ENCODE assay signal across 28 cellular contexts in genomic region chr2:198700330-198700729, GRCh38.
DNase-seq lines count a peak whose midpoint lies in the region; ATAC-seq, FAIRE-seq and TF ChIP-seq lines count a peak whose summit lies in the region.
"Had no signal": no experiment of that assay in that cellular context is flagged by ENCODE, and none has a peak within 500 bp of the region (broad histone marks: within the 10 kb centered on the region; RNA-seq: fewer than 3 reads in every experiment).

No MANE protein-coding gene starts in this region.

- peak; percentile 65 for ATAC-seq in HG03025 (IDR thresholded peaks at IDR 0.05; ENCODE audit: low FRiP score, unreplicated experiment)
- peak; percentile 48 for ATAC-seq in GM12878
- no peak for ATAC-seq in GM18511 (IDR thresholded peaks at IDR 0.05; ENCODE audit: unreplicated experiment)
- ATAC-seq: effector memory CD8-positive, alpha-beta T cell; K562; naive thymus-derived CD4-positive, alpha-beta T cell; psoas muscle; stimulated activated naive CD8-positive, alpha-beta T cell treated with anti-CD3 and anti-CD28 coated beads, Interleukin-15, Interleukin-2, amounts not matched to agents 100 U/mL and 50 U/mL, for 24 hours had no signal

- no TSS peak for BruUV-seq in GM12878 (replicated peaks; lab: Mats Ljungman, UMichigan)

- POLR2A ChIA-PET in GM12878 (lab: Charles Lee) = interaction anchor here (1.3 kb wide), 1 partner anchor 22 kb away, joined by 3 read pairs; no protein-coding TSS in a partner anchor

- no peak for TF ChIP-seq RAD21 in GM12878 (IDR thresholded peaks at IDR 0.05; ENCODE audit: insufficient read depth, low read depth, low read length)

- no peak overlapping the region for H3K27ac ChIP-seq in GM12878 (ENCODE audit: control insufficient read depth, insufficient read depth)
- H3K27ac ChIP-seq: BLaER1 treated with 17β-estradiol and CSF1 and Interleukin-3, amounts not matched to agents 10 nM and 100 nM; coronary artery; psoas muscle; testis had no signal

- H3K36me3 ChIP-seq in GM12878 (ENCODE audit: control insufficient read depth in 2 of 2, insufficient read depth in 2 of 2, low read length in 1 of 2) = no peaks in the 10 kb centered on the region
- H3K36me3 ChIP-seq: BLaER1 treated with 17β-estradiol and CSF1 and Interleukin-3, amounts not matched to agents 10 nM and 100 nM; MG63 had no signal

- H3K4me1 ChIP-seq in GM12878 (ENCODE audit: control insufficient read depth, insufficient read depth, low read length) = no peaks in the 10 kb centered on the region
- H3K4me1 ChIP-seq: psoas muscle, testis had no signal

- CTCF ChIA-PET in GM12878 (lab: Yijun Ruan, JAX) = interaction anchor here (0.8 to 5.0 kb wide), 4 partner anchors 9 to 62 kb away, joined by 3 to 47 read pairs (median 6); no protein-coding TSS in a partner anchor

- no peaks in the 10 kb centered on the region for H4K20me1 ChIP-seq in GM12878 (ENCODE audit: control insufficient read depth, insufficient read depth)
- H4K20me1 ChIP-seq: BLaER1 treated with 17β-estradiol and CSF1 and Interleukin-3, amounts not matched to agents 10 nM and 100 nM had no signal

- intact Hi-C loops in GM12878 (cut with micrococcal nuclease; ENCODE audit: unreplicated experiment) = no loop called here

- no peaks in the 10 kb centered on the region for H3K9me3 ChIP-seq in GM12878 (replicated peaks; ENCODE audit: control insufficient read depth, insufficient read depth, low read length)
- H3K9me3 ChIP-seq: BLaER1 treated with 17β-estradiol and CSF1 and Interleukin-3, amounts not matched to agents 10 nM and 100 nM; MG63; psoas muscle; testis had no signal

- RAD21 ChIA-PET in GM12878 (lab: Charles Lee; ENCODE audit: unreplicated experiment) = interaction anchor here (0.8 to 4.8 kb wide), 16 partner anchors 9 to 557 kb away, joined by 3 to 51 read pairs (median 6); no protein-coding TSS in a partner anchor

- DNase-seq in NCI-H1436 treated with DMSO at 0.1 percent for 48 hours (lab: John Stamatoyannopoulos, UW) (peak; percentile 22), NCI-H345 treated with DMSO at 0.1 percent for 48 hours (lab: John Stamatoyannopoulos, UW; ENCODE audit: unreplicated experiment) (peak; percentile 97), GM12878 (ENCODE audit: low read depth, low spot score) (no peak), epidermal melanocyte (ENCODE audit: insufficient read length, low spot score) (no peak)
- no peak for DNase-seq in stimulated activated naive CD4-positive, alpha-beta T cell treated with Interleukin-2 at 50 U/mL for 16 hours (lab: John Stamatoyannopoulos, UW)
- DNase-seq: activated CD4-positive, alpha-beta T cell treated with anti-CD3 and anti-CD28 coated beads for 4 hours; activated gamma-delta T cell; activated T-cell treated with anti-CD3 and anti-CD28 coated beads, Interleukin-2, amount 50 U/mL, for 24 hours; Calu3; DND-41; effector memory CD8-positive, alpha-beta T cell; MG63; naive thymus-derived CD4-positive, alpha-beta T cell; NCI-H2171 treated with DMSO at 0.1 percent for 48 hours; NK-92 treated with Interleukin-12 subunit alpha and Interleukin-12 subunit beta, amount 100 ng/mL, for 24 hours; occipital lobe; psoas muscle; Right ventricle myocardium superior; stimulated activated naive CD8-positive, alpha-beta T cell treated with anti-CD3 and anti-CD28 coated beads, Interleukin-15, Interleukin-2, amounts not matched to agents 100 U/mL and 50 U/mL, for 24 hours; testis had no signal

- 0 out of 4 replicates have a peak, but pooled peaks of 1 of the 2 experiments have one; percentile 25 for TF ChIP-seq EP300 in GM12878 (IDR thresholded peaks at IDR 0.05; ENCODE audit: borderline replicate concordance in 1 of 2, control insufficient read depth in 1 of 2, low read depth in 2 of 2, low read length in 2 of 2)

- no peaks in the 10 kb centered on the region for H3K27me3 ChIP-seq in GM12878 (replicated peaks in 1 of 2; ENCODE audit: control insufficient read depth in 2 of 2, insufficient read depth in 2 of 2, low read length in 1 of 2)
- H3K27me3 ChIP-seq: BLaER1 treated with 17β-estradiol and CSF1 and Interleukin-3, amounts not matched to agents 10 nM and 100 nM; MG63; testis had no signal

- H3K79me2 ChIP-seq in GM12878 (ENCODE audit: control insufficient read depth, insufficient read depth, low read length) = no peaks in the 10 kb centered on the region

- H3K4me3 ChIP-seq in GM12878 = no peak overlapping the region
- H3K4me3 ChIP-seq: BLaER1 treated with 17β-estradiol and CSF1 and Interleukin-3, amounts not matched to agents 10 nM and 100 nM; coronary artery; K562; MG63; psoas muscle; testis had no signal

- H3K9ac ChIP-seq in GM12878 (ENCODE audit: control insufficient read depth, insufficient read depth, low read length) = no peak overlapping the region
- H3K9ac ChIP-seq: BLaER1 treated with 17β-estradiol and CSF1 and Interleukin-3, amounts not matched to agents 10 nM and 100 nM had no signal

- WGBS in GM12878 (ENCODE audit: insufficient coverage, insufficient replicate concordance, low lambda C conversion rate, missing lambda C conversion rate) = 0% methylated on average over 1 of the region's 1 CpG

- no peak overlapping the region for H3K4me2 ChIP-seq in GM12878 (ENCODE audit: control insufficient read depth, insufficient read depth)
- H3K4me2 ChIP-seq: BLaER1 treated with 17β-estradiol and CSF1 and Interleukin-3, amounts not matched to agents 10 nM and 100 nM had no signal

- no peak overlapping the region for H2AFZ ChIP-seq in GM12878 (ENCODE audit: control insufficient read depth, low read depth, low read length)

- SMC1A ChIA-PET in GM12878 (lab: Charles Lee; ENCODE audit: uncharacterized antibody, unreplicated experiment) = interaction anchor here (0.8 to 5.0 kb wide), 12 partner anchors 9 to 760 kb away, joined by 3 to 69 read pairs (median 8); no protein-coding TSS in a partner anchor

- in situ Hi-C loops in GM12878 (cut with MboI) = no loop called here

- TF ChIP-seq CTCF in GM12878 (IDR thresholded peaks at IDR 0.05 in 2 of 3, conservative IDR thresholded peaks at IDR 0.05 in 1 of 3; ENCODE audit: control insufficient read depth in 2 of 3, extremely low read depth in 1 of 3, insufficient read depth in 1 of 3, low read depth in 3 of 3, low read length in 3 of 3) = no peak

- FAIRE-seq in GM12878 (lab: Jason Lieb, UNC) = no peak
- FAIRE-seq: astrocyte, K562, keratinocyte, urothelium cell line had no signal

- no peak for TF ChIP-seq POLR2A in GM12878 (IDR thresholded peaks at IDR 0.05; ENCODE audit: low read depth, low read length)

TF ChIP-seq in GM12878, 131 proteins besides CTCF, POLR2A, EP300 and RAD21 (continues in another document):
- TF ChIP-seq SIN3A (IDR thresholded peaks at IDR 0.05; ENCODE audit: low read depth, low read length) = no peak
- no peak for TF ChIP-seq BCL11A (IDR thresholded peaks at IDR 0.05; ENCODE audit: low read depth, low read length)
- no peak for TF ChIP-seq PKNOX1 (IDR thresholded peaks at IDR 0.05)
- 0 out of 2 replicates have a peak, but pooled peaks have one; percentile 48 for TF ChIP-seq NBN (IDR thresholded peaks at IDR 0.05)
- no peak for TF ChIP-seq ZBTB4 (CRISPR knock-in tag; IDR thresholded peaks at IDR 0.05)
- TF ChIP-seq MEF2A (IDR thresholded peaks at IDR 0.05; ENCODE audit: insufficient read depth, low read depth, low read length) = 0 out of 2 replicates have a peak, but pooled peaks have one; percentile 27
- no peak for TF ChIP-seq CBX5 (IDR thresholded peaks at IDR 0.05; ENCODE audit: low read depth)
- TF ChIP-seq SMAD5 (IDR thresholded peaks at IDR 0.05; ENCODE audit: low read depth) = no peak
- peak; percentile 44; the same call in 1 of the 2 replicates for TF ChIP-seq DPF2 (IDR thresholded peaks at IDR 0.05)
- TF ChIP-seq CHD2 (IDR thresholded peaks at IDR 0.05; ENCODE audit: borderline replicate concordance, low read depth, low read length) = no peak
- no peak for TF ChIP-seq NFYA (IDR thresholded peaks at IDR 0.05; ENCODE audit: borderline replicate concordance, low read depth, low read length)
- TF ChIP-seq IKZF1 (conservative IDR thresholded peaks at IDR 0.05) = peak; percentile 66
- no peak for TF ChIP-seq SREBF1 (IDR thresholded peaks at IDR 0.05; ENCODE audit: low read length)

Comparison
In these comparisons a context has a peak if more than half of its experiments do, and no peak if none do; other contexts are left out.
1. DNase-seq: peak in NCI-H1436 treated with DMSO at 0.1 percent for 48 hours (single experiment) and NCI-H345 treated with DMSO at 0.1 percent for 48 hours (single experiment); none in GM12878 (single experiment), stimulated activated naive CD4-positive, alpha-beta T cell treated with Interleukin-2 at 50 U/mL for 16 hours (single experiment) and epidermal melanocyte (single experiment).